Comparison of ENCODE assay signal across 1 cellular context in the genomic region with DNA sequence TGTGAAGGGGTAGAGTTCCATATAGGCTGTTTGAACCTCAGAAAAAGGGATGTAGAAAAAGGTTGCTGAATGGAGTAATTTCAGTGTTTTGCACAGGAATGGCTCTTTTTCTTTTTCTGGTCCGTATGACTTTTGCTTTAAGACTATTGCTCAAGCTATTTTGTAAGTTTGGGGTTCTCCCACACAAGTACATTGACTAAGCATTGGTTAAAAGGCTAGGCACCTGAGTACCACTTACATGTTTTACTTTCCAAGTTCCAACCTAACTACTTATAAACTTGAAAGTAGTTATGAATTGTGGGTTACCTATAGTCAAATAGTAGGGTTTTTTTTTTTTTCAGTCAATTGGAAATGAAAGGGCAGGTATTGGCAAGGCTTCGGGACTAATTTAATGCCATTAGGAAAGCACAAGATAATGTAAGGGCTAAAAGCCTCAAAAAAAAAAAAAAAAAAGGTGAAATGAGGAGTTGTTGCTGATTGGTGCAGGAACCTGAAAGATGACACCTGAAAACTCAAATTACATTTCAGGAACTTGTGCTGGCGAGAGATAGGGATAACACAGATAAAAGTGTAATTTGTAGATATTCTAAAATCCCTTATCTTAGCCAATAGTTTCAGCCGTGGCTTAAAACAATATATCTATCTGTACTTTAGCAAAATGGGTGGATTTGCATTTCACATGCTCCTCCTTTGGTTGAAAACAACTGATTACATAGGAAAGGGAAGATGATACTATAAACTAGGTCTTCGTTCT.
TF ChIP-seq lines count a peak whose summit lies in the region.

No MANE protein-coding gene starts in this region.

TF ChIP-seq in GM23338, 12 proteins besides CTCF, POLR2A, EP300 and RAD21 (continued from another document):
- no peak for TF ChIP-seq REST (IDR thresholded peaks at IDR 0.05; ENCODE audit: unreplicated experiment)
